In the genomic region with DNA sequence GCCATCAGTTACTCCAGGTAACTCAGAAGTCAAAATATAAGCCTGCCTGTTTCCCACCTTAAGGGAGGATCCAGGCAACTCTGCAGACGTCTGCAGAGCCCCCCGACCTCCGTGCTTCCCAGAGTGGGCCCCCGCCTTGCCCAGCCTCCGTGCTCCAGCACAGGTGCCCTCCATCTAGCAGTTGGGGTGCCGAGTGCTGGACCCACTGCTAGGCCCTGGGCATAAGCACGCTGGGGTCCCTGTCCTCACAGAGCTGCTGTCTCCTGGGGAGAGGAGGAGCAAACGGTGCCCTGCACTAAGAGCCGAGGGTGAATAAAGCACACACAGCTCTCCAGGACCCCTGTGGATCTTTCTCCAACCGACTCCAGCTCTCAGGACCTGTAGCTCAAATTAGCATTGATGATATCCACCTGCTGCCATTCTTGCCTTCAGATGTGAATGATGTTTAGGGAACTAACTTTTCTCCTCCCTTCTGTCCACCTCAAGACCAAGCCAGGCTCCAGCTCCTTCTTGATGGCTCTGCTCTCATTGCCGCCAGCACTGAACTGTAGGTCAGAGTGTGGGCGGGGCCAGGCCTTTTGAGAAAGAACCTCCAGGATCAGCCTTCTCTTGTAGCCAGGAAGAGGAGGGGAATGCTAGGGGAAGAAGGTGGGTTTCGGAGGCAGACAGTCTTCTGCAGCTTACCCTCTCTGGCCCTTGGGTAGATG, we compare ENCODE assay signal across 9 cellular contexts.
DNase-seq lines count a peak whose midpoint lies in the region; ATAC-seq, FAIRE-seq and TF ChIP-seq lines count a peak whose summit lies in the region.
"Had no signal": no experiment of that assay in that cellular context is flagged by ENCODE, and none has a peak within 500 bp of the region (broad histone marks: within the 10 kb centered on the region; RNA-seq: fewer than 3 reads in every experiment).

No MANE protein-coding gene starts in this region.

- H3K4me2 ChIP-seq in osteoblast (ENCODE audit: insufficient read depth, low read length) = peak overlapping the region; percentile 25

- no peaks in the 10 kb centered on the region for H4K20me1 ChIP-seq in osteoblast (ENCODE audit: insufficient read depth, low read length)

- FAIRE-seq in G401.6 (lab: Jason Lieb, UNC) = peak; percentile 52

- H2AFZ ChIP-seq in osteoblast (ENCODE audit: low read length) = no peak overlapping the region

- in situ Hi-C loops in ACHN (cut with HindIII; ENCODE audit: low pct_ligation_motif_present, low pct_unique_long_range_greater_than_20kb, low sequenced_read_pairs) = no loop called here

- peaks cover 71% of the 10 kb centered on the region for H3K79me2 ChIP-seq in osteoblast (ENCODE audit: insufficient read depth, low read length)

- peaks cover 85% of the 10 kb centered on the region for H3K4me1 ChIP-seq in osteoblast (ENCODE audit: insufficient read depth, low read length)

- peaks cover 9% of the 10 kb centered on the region for H3K36me3 ChIP-seq in osteoblast (ENCODE audit: insufficient read depth, low read length)

- DNase-seq in NCI-H345 (lab: John Stamatoyannopoulos, UW) = peak; percentile 77
- DNase-seq in ecto neural progenitor cell (ENCODE audit: low spot score) = peak; percentile 69
- DNase-seq in osteoblast (ENCODE audit: insufficient read length, low spot score, missing footprints) = peak; percentile 18
- no peak for DNase-seq in hippocampal formation (lab: John Stamatoyannopoulos, UW)
- no peak for DNase-seq in amniotic stem cell (lab: John Stamatoyannopoulos, UW)
- no peak for DNase-seq in ACHN

- peak overlapping the region; percentile 94 for H3K27ac ChIP-seq in osteoblast (ENCODE audit: low read depth, low read length)

- H3K27me3 ChIP-seq in osteoblast (ENCODE audit: insufficient read depth, low read length) = no peaks in the 10 kb centered on the region

- no peak for TF ChIP-seq CTCF in osteoblast (IDR thresholded peaks at IDR 0.05; ENCODE audit: extremely low read depth, low read depth, low read length)

- no peak for ATAC-seq in HG02759 (IDR thresholded peaks at IDR 0.05; ENCODE audit: unreplicated experiment)

- no peak overlapping the region for H3K4me3 ChIP-seq in osteoblast (ENCODE audit: insufficient read depth, low read length)

- H3K9me3 ChIP-seq in osteoblast (ENCODE audit: low read depth, low read length) = no peaks in the 10 kb centered on the region
- H3K9me3 ChIP-seq: Caco-2 had no signal

Comparison
In these comparisons a context has a peak if more than half of its experiments do, and no peak if none do; other contexts are left out.
1. DNase-seq: peak in NCI-H345 (single experiment), ecto neural progenitor cell (single experiment) and osteoblast (single experiment); none in hippocampal formation (0 of 2), amniotic stem cell (single experiment) and ACHN (single experiment).